Comparison of ENCODE assay signal across 11 cellular contexts in genomic region chr12:91565246-91565645, GRCh38.
DNase-seq lines count a peak whose midpoint lies in the region; TF ChIP-seq lines count a peak whose summit lies in the region.
"Had no signal": no experiment of that assay in that cellular context is flagged by ENCODE, and none has a peak within 500 bp of the region (broad histone marks: within the 10 kb centered on the region; RNA-seq: fewer than 3 reads in every experiment).

No MANE protein-coding gene starts in this region.

- H3K27ac Mint-ChIP-seq in activated T-helper 2 cell treated with anti-CD3 and anti-CD28 coated beads, Interferon-gamma antibody, Interleukin-2, Interleukin-4, amounts not matched to agents 10 μg/mL and 5 μg/mL and 100 μg/mL, durations not matched to agents 14 hours and 24 hours and 36 hours, result peak overlapping the region; percentile 26
- peak overlapping the region in 2 of 8 donors; percentile 52 to 69 for H3K27ac Mint-ChIP-seq in CD8-positive, alpha-beta memory T cell
- H3K27ac Mint-ChIP-seq in Calu3 (ENCODE audit: unreplicated experiment), result no peak overlapping the region

- BruUV-seq in Calu3 (replicated peaks; lab: Mats Ljungman, UMichigan), result no TSS peak

- no peaks in the 10 kb centered on the region for H3K9me3 Mint-ChIP-seq in activated T-helper 2 cell treated with anti-CD3 and anti-CD28 coated beads, Interferon-gamma antibody, Interleukin-2, Interleukin-4, amounts not matched to agents 10 μg/mL and 5 μg/mL and 100 μg/mL, durations not matched to agents 14 hours and 24 hours and 36 hours
- H3K9me3 Mint-ChIP-seq in CD8-positive, alpha-beta memory T cell, result peaks cover 0 to 2% (median 0%) of the 10 kb centered on the region in 5 donors
- H3K9me3 Mint-ChIP-seq in Calu3 (ENCODE audit: low read depth, unreplicated experiment), result no peaks in the 10 kb centered on the region

- H3K27ac ChIP-seq in CD8-positive, alpha-beta memory T cell (ENCODE audit: low read depth, low read length), result no peak overlapping the region

- intact Hi-C loops in activated T-helper 2 cell treated with anti-CD3 and anti-CD28 coated beads, Interferon-gamma antibody, Interleukin-2, Interleukin-4, amounts not matched to agents 10 μg/mL and 5 μg/mL and 100 μg/mL, durations not matched to agents 14 hours and 24 hours and 36 hours (cut with micrococcal nuclease), result loop anchor here (2.0 to 10.0 kb wide), 3 partner anchors 74 to 470 kb away; no protein-coding TSS in a partner anchor
- intact Hi-C loops in Calu3 (cut with micrococcal nuclease; ENCODE audit: unreplicated experiment), result no loop called here

- H3K9me3 ChIP-seq in CD8-positive, alpha-beta memory T cell (ENCODE audit: low read length), result no peaks in the 10 kb centered on the region

- H3K4me3 Mint-ChIP-seq in activated T-helper 2 cell treated with anti-CD3 and anti-CD28 coated beads, Interferon-gamma antibody, Interleukin-2, Interleukin-4, amounts not matched to agents 10 μg/mL and 5 μg/mL and 100 μg/mL, durations not matched to agents 14 hours and 24 hours and 36 hours (ENCODE audit: low read depth), result no peak overlapping the region
- H3K4me3 Mint-ChIP-seq in CD8-positive, alpha-beta memory T cell, result no peak overlapping the region
- no peak overlapping the region for H3K4me3 Mint-ChIP-seq in Calu3 (ENCODE audit: low read depth, unreplicated experiment)

- H3K36me3 Mint-ChIP-seq in activated T-helper 2 cell treated with anti-CD3 and anti-CD28 coated beads, Interferon-gamma antibody, Interleukin-2, Interleukin-4, amounts not matched to agents 10 μg/mL and 5 μg/mL and 100 μg/mL, durations not matched to agents 14 hours and 24 hours and 36 hours (ENCODE audit: low read depth), result no peaks in the 10 kb centered on the region
- peaks cover 0 to 14% (median 5%) of the 10 kb centered on the region in 3 donors for H3K36me3 Mint-ChIP-seq in CD8-positive, alpha-beta memory T cell
- H3K36me3 Mint-ChIP-seq in Calu3 (ENCODE audit: insufficient read depth, unreplicated experiment), result no peaks in the 10 kb centered on the region

- no peaks in the 10 kb centered on the region for H3K36me3 ChIP-seq in CD8-positive, alpha-beta memory T cell (ENCODE audit: insufficient read depth, low read length)

- H3K27me3 ChIP-seq in CD8-positive, alpha-beta memory T cell (ENCODE audit: insufficient read depth, low read length, poor library complexity, severe bottlenecking), result no peaks in the 10 kb centered on the region

- POLR2A ChIA-PET in CD8-positive, alpha-beta memory T cell (lab: Charles Lee), result no interaction called here

- H3K4me1 Mint-ChIP-seq in activated T-helper 2 cell treated with anti-CD3 and anti-CD28 coated beads, Interferon-gamma antibody, Interleukin-2, Interleukin-4, amounts not matched to agents 10 μg/mL and 5 μg/mL and 100 μg/mL, durations not matched to agents 14 hours and 24 hours and 36 hours (ENCODE audit: low read depth), result peaks cover 33% of the 10 kb centered on the region
- peaks cover 12 to 23% (median 23%) of the 10 kb centered on the region in 3 donors for H3K4me1 Mint-ChIP-seq in CD8-positive, alpha-beta memory T cell
- H3K4me1 Mint-ChIP-seq in Calu3 (ENCODE audit: low read depth, unreplicated experiment), result no peaks in the 10 kb centered on the region

- CTCF ChIA-PET in CD8-positive, alpha-beta memory T cell (lab: Charles Lee), result no interaction called here
- CTCF ChIA-PET in Calu3 (lab: Charles Lee), result no interaction called here

- H3K27me3 Mint-ChIP-seq in activated T-helper 2 cell treated with anti-CD3 and anti-CD28 coated beads, Interferon-gamma antibody, Interleukin-2, Interleukin-4, amounts not matched to agents 10 μg/mL and 5 μg/mL and 100 μg/mL, durations not matched to agents 14 hours and 24 hours and 36 hours (ENCODE audit: low read depth), result no peaks in the 10 kb centered on the region
- H3K27me3 Mint-ChIP-seq in CD8-positive, alpha-beta memory T cell, result peaks cover 0 to 2% of the 10 kb centered on the region in 2 donors
- no peaks in the 10 kb centered on the region for H3K27me3 Mint-ChIP-seq in Calu3 (ENCODE audit: unreplicated experiment)

- no peak for TF ChIP-seq CTCF in foreskin fibroblast (IDR thresholded peaks at IDR 0.05; ENCODE audit: low read depth, low read length)
- TF ChIP-seq CTCF in Calu3 (IDR thresholded peaks at IDR 0.05; ENCODE audit: unreplicated experiment), result no peak

- peaks cover 9% of the 10 kb centered on the region for H3K4me1 ChIP-seq in CD8-positive, alpha-beta memory T cell (ENCODE audit: insufficient read depth, low read length)

- no peak overlapping the region for H3K4me3 ChIP-seq in foreskin fibroblast (ENCODE audit: low read depth in 1 of 2, low read length in 2 of 2)
- H3K4me3 ChIP-seq in CD8-positive, alpha-beta memory T cell (ENCODE audit: low read length), result no peak overlapping the region

- DNase-seq in NCI-H226, result peak; percentile 73
- no peak for DNase-seq in activated T-helper 2 cell treated with anti-CD3 and anti-CD28 coated beads, Interferon-gamma antibody, Interleukin-2, Interleukin-4, amounts not matched to agents 10 μg/mL and 5 μg/mL and 100 μg/mL, durations not matched to agents 14 hours and 24 hours and 36 hours (ENCODE audit: low spot score)
- DNase-seq in foreskin fibroblast, result peak; percentile 13 to 47
- peak; percentile 16 for DNase-seq in stimulated activated CD4-positive, alpha-beta T cell treated with anti-CD3 and anti-CD28 coated beads, Interleukin-2, amount 100 ng/mL, for 4 hours (ENCODE audit: low read depth)
- no peak for DNase-seq in NCI-H1105 (lab: John Stamatoyannopoulos, UW)
- no peak for DNase-seq in CD8-positive, alpha-beta memory T cell
- no peak for DNase-seq in Calu3
- no peak for DNase-seq in hippocampal formation (lab: John Stamatoyannopoulos, UW)
- DNase-seq: activated gamma-delta T cell treated with Interleukin-2 at 50 U/mL for 16 hours, MV-4-11, NCI-H510A treated with DMSO at 0.1 percent for 48 hours had no signal

Comparison
In these comparisons a context has a peak if more than half of its experiments do, and no peak if none do; other contexts are left out.
1. DNase-seq: peak in NCI-H226 (single experiment), foreskin fibroblast (2 of 2) and stimulated activated CD4-positive, alpha-beta T cell treated with anti-CD3 and anti-CD28 coated beads, Interleukin-2, amount 100 ng/mL, for 4 hours (single experiment); none in activated T-helper 2 cell treated with anti-CD3 and anti-CD28 coated beads, Interferon-gamma antibody, Interleukin-2, Interleukin-4, amounts not matched to agents 10 μg/mL and 5 μg/mL and 100 μg/mL, durations not matched to agents 14 hours and 24 hours and 36 hours (single experiment), NCI-H1105 (single experiment), CD8-positive, alpha-beta memory T cell (0 of 5), Calu3 (single experiment) and hippocampal formation (0 of 2).